ENCODE assay signal across 9 cellular contexts in the genomic region with DNA sequence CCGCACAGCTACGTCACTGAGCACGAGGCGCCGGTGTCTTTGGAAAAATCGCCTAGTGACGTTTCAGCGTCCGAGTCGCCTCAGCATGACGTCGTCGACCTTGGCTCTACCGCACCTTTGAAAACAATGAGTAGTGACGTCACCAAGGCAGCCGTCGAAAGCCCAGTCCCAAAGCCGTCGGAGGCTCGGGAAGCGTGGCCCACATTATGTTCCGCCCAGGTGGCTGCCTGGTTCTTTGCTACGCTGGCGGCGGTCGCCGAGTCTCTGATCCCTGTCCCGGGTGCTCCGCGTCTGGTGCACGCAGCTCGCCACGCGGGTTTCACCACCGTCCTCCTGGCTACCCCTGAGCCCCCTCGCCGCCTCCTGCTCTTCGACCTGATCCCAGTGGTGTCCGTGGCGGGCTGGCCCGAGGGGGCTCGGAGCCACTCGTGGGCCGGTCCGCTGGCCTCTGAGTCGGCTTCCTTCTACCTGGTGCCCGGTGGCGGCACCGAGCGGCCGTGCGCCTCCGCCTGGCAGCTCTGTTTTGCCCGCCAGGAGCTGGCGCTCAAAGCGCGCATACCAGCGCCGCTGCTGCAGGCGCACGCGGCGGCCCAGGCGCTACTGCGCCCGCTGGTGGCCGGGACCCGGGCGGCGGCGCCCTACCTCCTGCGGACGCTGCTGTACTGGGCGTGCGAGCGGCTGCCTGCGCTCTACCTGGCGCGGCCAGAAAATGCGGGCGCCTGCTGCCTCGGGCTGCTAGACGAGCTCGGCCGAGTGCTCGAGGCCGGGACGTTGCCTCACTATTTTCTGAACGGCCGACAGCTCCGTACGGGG. TPM values are rescaled to one million over a fixed set of nuclear protein-coding genes. Genes with fewer than 3 reads are reported as not detected.
A peak's percentile ranks its signal among the peaks of the same experiment; 100 is the strongest.
DNase-seq lines count a peak whose midpoint lies in the region; ATAC-seq and TF ChIP-seq lines count a peak whose summit lies in the region.
"Had no signal": no experiment of that assay in that cellular context is flagged by ENCODE, and none has a peak within 500 bp of the region (broad histone marks: within the 10 kb centered on the region; RNA-seq: fewer than 3 reads in every experiment).

No MANE protein-coding gene starts in this region.

- peaks cover 52% of the 10 kb centered on the region for H3K4me1 Mint-ChIP-seq in activated naive CD4-positive, alpha-beta T cell treated with anti-CD3 and anti-CD28 coated beads, Interleukin-2, amount 10 ng/mL, durations not matched to agents 7 days and 5 days
- peaks cover 17% of the 10 kb centered on the region for H3K4me1 Mint-ChIP-seq in glutamatergic neuron (ENCODE audit: low read depth, unreplicated experiment)

- peak overlapping the region; percentile 97 for H3K27ac Mint-ChIP-seq in activated naive CD4-positive, alpha-beta T cell treated with anti-CD3 and anti-CD28 coated beads, Interleukin-2, amount 10 ng/mL, durations not matched to agents 7 days and 5 days
- no peak overlapping the region for H3K27ac Mint-ChIP-seq in glutamatergic neuron (ENCODE audit: unreplicated experiment)

- H3K9me3 ChIP-seq in Karpas-422 (ENCODE audit: low read length): no peaks in the 10 kb centered on the region

- no peaks in the 10 kb centered on the region for H3K36me3 ChIP-seq in Karpas-422 (ENCODE audit: insufficient read depth, low read length)

- no peak overlapping the region for H3K27ac ChIP-seq in Karpas-422 (ENCODE audit: low read length)

- peaks cover 42% of the 10 kb centered on the region for H3K27me3 Mint-ChIP-seq in activated naive CD4-positive, alpha-beta T cell treated with anti-CD3 and anti-CD28 coated beads, Interleukin-2, amount 10 ng/mL, durations not matched to agents 7 days and 5 days
- peaks cover 19% of the 10 kb centered on the region for H3K27me3 Mint-ChIP-seq in glutamatergic neuron (ENCODE audit: unreplicated experiment)

- peaks cover 27% of the 10 kb centered on the region for H3K4me1 ChIP-seq in Karpas-422 (ENCODE audit: low read length)

- ATAC-seq in SK-N-SH treated with all-trans-retinoic acid at 6 μM for 48 hours: peak; percentile 44
- ATAC-seq in omental fat pad (ENCODE audit: low FRiP score): peak; percentile 69
- no peak for ATAC-seq in HG02981 (IDR thresholded peaks at IDR 0.05; ENCODE audit: unreplicated experiment)

- peak overlapping the region; percentile 75 for H3K4me3 ChIP-seq in Karpas-422 (ENCODE audit: low read length)

- TF ChIP-seq CTCF in glutamatergic neuron (IDR thresholded peaks at IDR 0.05; ENCODE audit: partially characterized antibody, unreplicated experiment) (peak; percentile 54), omental fat pad (IDR thresholded peaks at IDR 0.05) (peak in 1 of 3 donors; percentile 40)

- DNase-seq in ELR (ENCODE audit: low read depth) (peak; percentile 85), Karpas-422 (peak; percentile 93), glutamatergic neuron (peak; percentile 88), omental fat pad (ENCODE audit: low spot score) (no peak), superior temporal gyrus (ENCODE audit: extremely low spot score) (peak; percentile 75)
- DNase-seq in activated naive CD4-positive, alpha-beta T cell treated with anti-CD3 and anti-CD28 coated beads, Interleukin-2, amount 10 ng/mL, durations not matched to agents 7 days and 5 days: peak; percentile 86

- no peaks in the 10 kb centered on the region for H3K9me3 Mint-ChIP-seq in activated naive CD4-positive, alpha-beta T cell treated with anti-CD3 and anti-CD28 coated beads, Interleukin-2, amount 10 ng/mL, durations not matched to agents 7 days and 5 days
- peaks cover 18% of the 10 kb centered on the region for H3K9me3 Mint-ChIP-seq in glutamatergic neuron (ENCODE audit: unreplicated experiment)

- H2AFZ ChIP-seq in Karpas-422 (ENCODE audit: low read length): no peak overlapping the region

- H3K27me3 ChIP-seq in Karpas-422 (ENCODE audit: low read length): no peaks in the 10 kb centered on the region

- H3K79me2 ChIP-seq in Karpas-422 (ENCODE audit: low read length): 0 out of 2 replicates have a peak, but pooled peaks cover 4% of the 10 kb centered on the region

- H3K36me3 Mint-ChIP-seq in activated naive CD4-positive, alpha-beta T cell treated with anti-CD3 and anti-CD28 coated beads, Interleukin-2, amount 10 ng/mL, durations not matched to agents 7 days and 5 days: peaks cover 24% of the 10 kb centered on the region
- H3K36me3 Mint-ChIP-seq in glutamatergic neuron (ENCODE audit: unreplicated experiment): no peaks in the 10 kb centered on the region

- CTCF ChIA-PET in activated naive CD4-positive, alpha-beta T cell treated with anti-CD3 and anti-CD28 coated beads, Interleukin-2, amount 10 ng/mL, durations not matched to agents 7 days and 5 days (lab: Charles Lee): interaction anchor here (0.7 to 4.3 kb wide), 32 partner anchors 7 to 250 kb away, joined by 3 to 56 read pairs (median 5); a partner anchor contains a TSS

- peaks cover 9% of the 10 kb centered on the region; the same call in 1 of the 2 replicates for H4K20me1 ChIP-seq in Karpas-422 (ENCODE audit: insufficient read depth, low read depth, low read length)

- H3K9ac ChIP-seq in Karpas-422 (ENCODE audit: low read length): peak overlapping the region; percentile 73

- no peaks in the 10 kb centered on the region for H3K9me2 ChIP-seq in Karpas-422 (replicated peaks; ENCODE audit: insufficient read depth, low read length)

- H3K4me3 Mint-ChIP-seq in activated naive CD4-positive, alpha-beta T cell treated with anti-CD3 and anti-CD28 coated beads, Interleukin-2, amount 10 ng/mL, durations not matched to agents 7 days and 5 days: peak overlapping the region; percentile 94
- H3K4me3 Mint-ChIP-seq in glutamatergic neuron (ENCODE audit: unreplicated experiment): peak overlapping the region; percentile 87

- H3K4me2 ChIP-seq in Karpas-422 (ENCODE audit: low read depth, low read length, poor library complexity, severe bottlenecking): peak overlapping the region; percentile 86

TF ChIP-seq in SK-N-SH treated with all-trans-retinoic acid at 6 μM for 48 hours, 23 proteins besides CTCF, POLR2A, EP300 and RAD21:
- TF ChIP-seq ARNTL (CRISPR knock-in tag; IDR thresholded peaks at IDR 0.05; ENCODE audit: borderline replicate concordance, low read depth) (no peak), SNAI2 (CRISPR knock-in tag; IDR thresholded peaks at IDR 0.05) (no peak), ZNF565 (CRISPR knock-in tag; conservative IDR thresholded peaks at IDR 0.05; ENCODE audit: low read depth) (no peak), CSDC2 (CRISPR knock-in tag; IDR thresholded peaks at IDR 0.05) (no peak)

RNA-seq across cellular contexts. Expression of a gene that starts 1.5 kb away (rescaled TPM):
- 3.0 and 9.9 TPM in 2 replicates for total RNA-seq in Karpas-422 (2014; rRNA removed; shearing (Covaris generic); ENCODE audit: low replicate concordance)
- total RNA-seq in glutamatergic neuron (ENCODE audit: unreplicated experiment) (0.42 TPM), omental fat pad (1 to 10 TPM; 4.7 to 8.4 (median 5.1) TPM)

RNA-seq across cellular contexts. Expression of a gene that starts 2.5 kb away (rescaled TPM):
- 0.32 and 0.67 TPM in 2 replicates for total RNA-seq in Karpas-422 (2014; rRNA removed; shearing (Covaris generic); ENCODE audit: low replicate concordance)
- total RNA-seq in glutamatergic neuron (ENCODE audit: unreplicated experiment): 4.8 TPM
- total RNA-seq in omental fat pad: 1 to 10 TPM in 3 of 4 donors, under 1 TPM in 1; 0.72 to 1.9 (median 1.7) TPM

RNA-seq across cellular contexts. Expression of a gene that starts 8.1 kb away (rescaled TPM):
- 3.6 and 6.6 TPM in 2 replicates for total RNA-seq in Karpas-422 (2014; rRNA removed; shearing (Covaris generic); ENCODE audit: low replicate concordance)
- total RNA-seq in glutamatergic neuron (ENCODE audit: unreplicated experiment): 16.4 TPM
- 10 to 100 TPM in 1 of 4 donors, 1 to 10 TPM in 3; 3.0 to 10.9 (median 7.4) TPM for total RNA-seq in omental fat pad

RNA-seq across cellular contexts. Expression of a gene that starts 8.1 kb away (rescaled TPM):
- total RNA-seq in Karpas-422 (2014; rRNA removed; shearing (Covaris generic); ENCODE audit: low replicate concordance): not detected in 2 replicates
- total RNA-seq in glutamatergic neuron (ENCODE audit: unreplicated experiment) (not detected), omental fat pad (not detected)
- total RNA-seq: temporal lobe had no signal

RNA-seq across cellular contexts. Expression of a gene that starts 11.3 kb away (rescaled TPM):
- total RNA-seq in Karpas-422 (2014; rRNA removed; shearing (Covaris generic); ENCODE audit: low replicate concordance): not detected in 2 replicates
- not detected for total RNA-seq in glutamatergic neuron (ENCODE audit: unreplicated experiment)
- total RNA-seq in omental fat pad: not detected
- total RNA-seq: temporal lobe had no signal
